21 cellular contexts compared by ENCODE assay signal in genomic region chr11:90775573-90776165, GRCh38.
A peak's percentile ranks its signal among the peaks of the same experiment; 100 is the strongest.
DNase-seq lines count a peak whose midpoint lies in the region; ATAC-seq and TF ChIP-seq lines count a peak whose summit lies in the region.
"Had no signal": no experiment of that assay in that cellular context is flagged by ENCODE, and none has a peak within 500 bp of the region (broad histone marks: within the 10 kb centered on the region; RNA-seq: fewer than 3 reads in every experiment).

No MANE protein-coding gene starts in this region.

- H3K9me3 ChIP-seq in upper lobe of left lung, result no peaks in the 10 kb centered on the region
- H3K9me3 ChIP-seq: thyroid gland had no signal

- DNase-seq in foreskin keratinocyte, result no peak
- no peak for DNase-seq in upper lobe of left lung
- no peak for DNase-seq in Ammon's horn (ENCODE audit: low spot score)
- DNase-seq in NCI-H2196 (lab: John Stamatoyannopoulos, UW; ENCODE audit: unreplicated experiment), result no peak
- DNase-seq: activated CD4-positive, alpha-beta T cell treated with anti-CD3 and anti-CD28 coated beads for 36 hours; CD4-positive, alpha-beta T cell; dermis blood vessel endothelial cell; Kasumi-1; NCI-H1694 treated with DMSO at 0.1 percent for 48 hours; NCI-H2171 treated with DMSO at 0.1 percent for 48 hours; NCI-H524 treated with DMSO at 0.1 percent for 48 hours; RPMI8226; T-helper 1 cell; thyroid gland had no signal

- no peak for TF ChIP-seq EP300 in upper lobe of left lung (IDR thresholded peaks at IDR 0.05)

- no peak for TF ChIP-seq POLR2A in upper lobe of left lung (IDR thresholded peaks at IDR 0.05)

- H3K27ac ChIP-seq in foreskin keratinocyte (no peak overlapping the region), upper lobe of left lung (no peak overlapping the region)
- H3K27ac ChIP-seq: 22Rv1, thyroid gland had no signal

- H3K36me3 ChIP-seq in upper lobe of left lung, result no peaks in the 10 kb centered on the region
- H3K36me3 ChIP-seq: thyroid gland had no signal

- H3K4me1 ChIP-seq in foreskin keratinocyte (no peaks in the 10 kb centered on the region), upper lobe of left lung (no peaks in the 10 kb centered on the region)
- H3K4me1 ChIP-seq: thyroid gland had no signal

- no peaks in the 10 kb centered on the region for H3K27me3 ChIP-seq in foreskin keratinocyte
- no peaks in the 10 kb centered on the region for H3K27me3 ChIP-seq in upper lobe of left lung
- H3K27me3 ChIP-seq: thyroid gland had no signal

- H3K4me3 ChIP-seq in upper lobe of left lung, result no peak overlapping the region
- H3K4me3 ChIP-seq: lung, thyroid gland had no signal

- peak; percentile 79 for ATAC-seq in GM18498 (IDR thresholded peaks at IDR 0.05; ENCODE audit: unreplicated experiment)
- ATAC-seq in GM19324 (IDR thresholded peaks at IDR 0.05; ENCODE audit: low FRiP score, unreplicated experiment), result peak; percentile 86
- ATAC-seq in HG02642 (IDR thresholded peaks at IDR 0.05; ENCODE audit: poor library complexity, unreplicated experiment), result peak; percentile 64
- peak; percentile 74 for ATAC-seq in HG03571 (IDR thresholded peaks at IDR 0.05; ENCODE audit: unreplicated experiment)
- no peak for ATAC-seq in foreskin keratinocyte
- ATAC-seq in upper lobe of left lung (ENCODE audit: low FRiP score in 2 of 2), result no peak
- ATAC-seq: activated CD4-positive, alpha-beta T cell treated with anti-CD3 and anti-CD28 coated beads for 36 hours; sciatic nerve had no signal

- TF ChIP-seq CTCF in foreskin keratinocyte (conservative IDR thresholded peaks at IDR 0.05) (no peak), upper lobe of left lung (IDR thresholded peaks at IDR 0.05) (no peak)

- WGBS in upper lobe of left lung, 2 donors, result 75 to 78% methylated on average over 6 of the region's 6 CpGs

Comparison
In these comparisons a context has a peak if more than half of its experiments do, and no peak if none do; other contexts are left out.
1. ATAC-seq: peak in GM18498 (single experiment), GM19324 (single experiment), HG02642 (single experiment) and HG03571 (single experiment); none in foreskin keratinocyte (single experiment) and upper lobe of left lung (0 of 2).